ENCODE assay signal across 11 cellular contexts in genomic region chr9:96491079-96491879, GRCh38. TPM values are rescaled to one million over a fixed set of nuclear protein-coding genes. Genes with fewer than 3 reads are reported as not detected.
DNase-seq lines count a peak whose midpoint lies in the region; ATAC-seq and TF ChIP-seq lines count a peak whose summit lies in the region.
"Had no signal": no experiment of that assay in that cellular context is flagged by ENCODE, and none has a peak within 500 bp of the region (broad histone marks: within the 10 kb centered on the region; RNA-seq: fewer than 3 reads in every experiment).

No MANE protein-coding gene starts in this region.

- intact Hi-C loops in activated T-helper 2 cell treated with anti-CD3 and anti-CD28 coated beads, Interferon-gamma antibody, Interleukin-2, Interleukin-4, amounts not matched to agents 10 μg/mL and 5 μg/mL and 100 μg/mL, durations not matched to agents 14 hours and 24 hours and 36 hours (cut with micrococcal nuclease): loop anchor here (1.0 to 5.0 kb wide), 2 partner anchors 12 to 39 kb away; partner anchors contain the start of gene HABP4
- intact Hi-C loops in stomach (cut with DNase I; ENCODE audit: low total_unique reads): no loop called here

- no peak for TF ChIP-seq CTCF in stomach (IDR thresholded peaks at IDR 0.05)

- no peaks in the 10 kb centered on the region for H3K9me3 ChIP-seq in stomach

- no peak overlapping the region for H3K4me3 Mint-ChIP-seq in activated T-helper 2 cell treated with anti-CD3 and anti-CD28 coated beads, Interferon-gamma antibody, Interleukin-2, Interleukin-4, amounts not matched to agents 10 μg/mL and 5 μg/mL and 100 μg/mL, durations not matched to agents 14 hours and 24 hours and 36 hours (ENCODE audit: low read depth)

- peak overlapping the region; percentile 28 to 58 (median 49) for H3K27ac ChIP-seq in stomach

- 30 to 59% (median 53%) methylated on average over 10 of the region's 10 CpGs for WGBS in stomach, 5 donors

- peaks cover 28 to 53% (median 38%) of the 10 kb centered on the region in 4 donors for H3K4me1 ChIP-seq in stomach

- H3K27me3 Mint-ChIP-seq in activated T-helper 2 cell treated with anti-CD3 and anti-CD28 coated beads, Interferon-gamma antibody, Interleukin-2, Interleukin-4, amounts not matched to agents 10 μg/mL and 5 μg/mL and 100 μg/mL, durations not matched to agents 14 hours and 24 hours and 36 hours (ENCODE audit: low read depth): no peaks in the 10 kb centered on the region

- H3K27ac Mint-ChIP-seq in activated T-helper 2 cell treated with anti-CD3 and anti-CD28 coated beads, Interferon-gamma antibody, Interleukin-2, Interleukin-4, amounts not matched to agents 10 μg/mL and 5 μg/mL and 100 μg/mL, durations not matched to agents 14 hours and 24 hours and 36 hours: peak overlapping the region; percentile 74

- H3K27me3 ChIP-seq in stomach: no peaks in the 10 kb centered on the region

- H3K36me3 ChIP-seq in stomach: peaks cover 26 to 69% (median 54%) of the 10 kb centered on the region in 4 donors

- no peak for TF ChIP-seq EP300 in stomach (IDR thresholded peaks at IDR 0.05)

- no peak for ATAC-seq in HG02981 (IDR thresholded peaks at IDR 0.05; ENCODE audit: unreplicated experiment)
- ATAC-seq: PC-3 had no signal

- TF ChIP-seq POLR2A in stomach (IDR thresholded peaks at IDR 0.05): no peak

- H3K9me3 Mint-ChIP-seq in activated T-helper 2 cell treated with anti-CD3 and anti-CD28 coated beads, Interferon-gamma antibody, Interleukin-2, Interleukin-4, amounts not matched to agents 10 μg/mL and 5 μg/mL and 100 μg/mL, durations not matched to agents 14 hours and 24 hours and 36 hours: no peaks in the 10 kb centered on the region

- DNase-seq in activated T-cell treated with anti-CD3 and anti-CD28 coated beads for 48 hours (ENCODE audit: low read depth) (peak; percentile 17), activated T-cell treated with anti-CD3 and anti-CD28 coated beads for 4 hours (no peak), islet precursor cell (peak; percentile 45), stomach (no peak), cerebellar cortex (ENCODE audit: low spot score) (no peak), GM19238 (ENCODE audit: insufficient read length, low spot score) (no peak)
- DNase-seq in activated T-helper 2 cell treated with anti-CD3 and anti-CD28 coated beads, Interferon-gamma antibody, Interleukin-2, Interleukin-4, amounts not matched to agents 10 μg/mL and 5 μg/mL and 100 μg/mL, durations not matched to agents 14 hours and 24 hours and 36 hours (ENCODE audit: low spot score): no peak
- DNase-seq: ACHN, PC-3, right cardiac atrium had no signal

- H3K4me1 Mint-ChIP-seq in activated T-helper 2 cell treated with anti-CD3 and anti-CD28 coated beads, Interferon-gamma antibody, Interleukin-2, Interleukin-4, amounts not matched to agents 10 μg/mL and 5 μg/mL and 100 μg/mL, durations not matched to agents 14 hours and 24 hours and 36 hours (ENCODE audit: low read depth): peaks cover 2% of the 10 kb centered on the region

- peaks cover 29% of the 10 kb centered on the region for H3K36me3 Mint-ChIP-seq in activated T-helper 2 cell treated with anti-CD3 and anti-CD28 coated beads, Interferon-gamma antibody, Interleukin-2, Interleukin-4, amounts not matched to agents 10 μg/mL and 5 μg/mL and 100 μg/mL, durations not matched to agents 14 hours and 24 hours and 36 hours (ENCODE audit: low read depth)

- H3K4me3 ChIP-seq in stomach: no peak overlapping the region

RNA-seq across cellular contexts. Expression of gene HABP4, which starts 41.3 kb away (rescaled TPM):
- 14.3 and 14.4 TPM in 2 replicates for total RNA-seq in activated T-helper 2 cell treated with anti-CD3 and anti-CD28 coated beads, Interferon-gamma antibody, Interleukin-2, Interleukin-4, amounts not matched to agents 10 μg/mL and 5 μg/mL and 100 μg/mL, durations not matched to agents 14 hours and 24 hours and 36 hours
- total RNA-seq in stomach: 10 to 100 TPM in 2 of 5 donors, 1 to 10 TPM in 2, under 1 TPM in 1; 0.58 to 45.1 (median 9.2) TPM
- 10 to 100 TPM in 2 of 3 donors, 1 to 10 TPM in 1; 9.6 to 13.2 (median 10.2) TPM for polyA plus RNA-seq in stomach

Comparison
In these comparisons a context has a peak if more than half of its experiments do, and no peak if none do; other contexts are left out.
1. DNase-seq: peak in activated T-cell treated with anti-CD3 and anti-CD28 coated beads for 48 hours (single experiment) and islet precursor cell (single experiment); none in activated T-cell treated with anti-CD3 and anti-CD28 coated beads for 4 hours (single experiment), activated T-helper 2 cell treated with anti-CD3 and anti-CD28 coated beads, Interferon-gamma antibody, Interleukin-2, Interleukin-4, amounts not matched to agents 10 μg/mL and 5 μg/mL and 100 μg/mL, durations not matched to agents 14 hours and 24 hours and 36 hours (single experiment), stomach (single experiment), cerebellar cortex (single experiment) and GM19238 (single experiment).